23 cellular contexts compared by ENCODE assay signal in genomic region chr7:13336227-13336626, GRCh38.
DNase-seq lines count a peak whose midpoint lies in the region; ATAC-seq, FAIRE-seq and TF ChIP-seq lines count a peak whose summit lies in the region.
"Had no signal": no experiment of that assay in that cellular context is flagged by ENCODE, and none has a peak within 500 bp of the region (broad histone marks: within the 10 kb centered on the region; RNA-seq: fewer than 3 reads in every experiment).

No MANE protein-coding gene starts in this region.

- no peaks in the 10 kb centered on the region for H3K27me3 ChIP-seq in bronchial epithelial cell (ENCODE audit: control insufficient read depth, insufficient read depth, low read length)
- H3K27me3 ChIP-seq: right lobe of liver had no signal

- DNase-seq in AG10803 (ENCODE audit: low read depth) (peak; percentile 50), HTR-8/SVneo (ENCODE audit: insufficient read length, low spot score) (peak; percentile 4), bronchial epithelial cell (ENCODE audit: low read depth) (peak; percentile 67), foreskin melanocyte (peak; percentile 21), head of caudate nucleus (no peak), urothelium cell line (ENCODE audit: low spot score) (no peak), cortex of kidney (lab: John Stamatoyannopoulos, UW) (no peak)
- DNase-seq: activated CD4-positive, CD25-positive, alpha-beta regulatory T cell treated with anti-CD3 and anti-CD28 coated beads, Interleukin-2, amount 50 U/mL, for 72 hours; activated effector memory CD4-positive, alpha-beta T cell treated with anti-CD3 and anti-CD28 coated beads, Interleukin-2, amount 50 U/mL, for 16 hours; amygdala; CD4-positive, alpha-beta T cell; immature natural killer cell; lower lobe of right lung; NCI-H1417 treated with DMSO at 0.1 percent for 48 hours; NCI-H2171; NCI-H82; right lobe of liver; stimulated activated naive CD8-positive, alpha-beta T cell treated with anti-CD3 and anti-CD28 coated beads, Interleukin-15, Interleukin-2, amounts not matched to agents 100 U/mL and 50 U/mL, for 24 hours; T1000 had no signal

- TF ChIP-seq CTCF in AG10803 (conservative IDR thresholded peaks at IDR 0.05; ENCODE audit: low read length) = no peak
- TF ChIP-seq CTCF in bronchial epithelial cell (IDR thresholded peaks at IDR 0.05; ENCODE audit: insufficient read depth, low read length, severe bottlenecking) = no peak

- intact Hi-C loops in head of caudate nucleus (cut with DNase I) = no loop called here

- FAIRE-seq in HTR-8/SVneo (lab: Jason Lieb, UNC) = no peak
- FAIRE-seq in bronchial epithelial cell (lab: Jason Lieb, UNC) = no peak
- FAIRE-seq in urothelium cell line (lab: Jason Lieb, UNC) = no peak
- FAIRE-seq: colon had no signal

- H3K36me3 ChIP-seq in bronchial epithelial cell (ENCODE audit: control insufficient read depth, insufficient read depth, low read length) = no peaks in the 10 kb centered on the region
- H3K36me3 ChIP-seq: lower lobe of right lung, right lobe of liver had no signal

- no peak overlapping the region for H3K4me3 ChIP-seq in AG10803 (ENCODE audit: low read length)
- no peak overlapping the region for H3K4me3 ChIP-seq in bronchial epithelial cell (ENCODE audit: low read depth, low read length)
- H3K4me3 ChIP-seq: lower lobe of right lung, right lobe of liver had no signal

- no peak for ATAC-seq in GM18909 (IDR thresholded peaks at IDR 0.05; ENCODE audit: poor library complexity, unreplicated experiment)
- ATAC-seq: lower lobe of right lung; Panc1; right lobe of liver; SK-N-SH treated with all-trans-retinoic acid at 6 μM for 48 hours; stimulated activated naive CD8-positive, alpha-beta T cell treated with anti-CD3 and anti-CD28 coated beads, Interleukin-15, Interleukin-2, amounts not matched to agents 100 U/mL and 50 U/mL, for 24 hours had no signal

Comparison
In these comparisons a context has a peak if more than half of its experiments do, and no peak if none do; other contexts are left out.
1. DNase-seq: peak in AG10803 (single experiment), HTR-8/SVneo (single experiment), bronchial epithelial cell (single experiment) and foreskin melanocyte (single experiment); none in head of caudate nucleus (0 of 42), urothelium cell line (single experiment) and cortex of kidney (single experiment).